ENCODE assay signal across 21 cellular contexts in the genomic region with DNA sequence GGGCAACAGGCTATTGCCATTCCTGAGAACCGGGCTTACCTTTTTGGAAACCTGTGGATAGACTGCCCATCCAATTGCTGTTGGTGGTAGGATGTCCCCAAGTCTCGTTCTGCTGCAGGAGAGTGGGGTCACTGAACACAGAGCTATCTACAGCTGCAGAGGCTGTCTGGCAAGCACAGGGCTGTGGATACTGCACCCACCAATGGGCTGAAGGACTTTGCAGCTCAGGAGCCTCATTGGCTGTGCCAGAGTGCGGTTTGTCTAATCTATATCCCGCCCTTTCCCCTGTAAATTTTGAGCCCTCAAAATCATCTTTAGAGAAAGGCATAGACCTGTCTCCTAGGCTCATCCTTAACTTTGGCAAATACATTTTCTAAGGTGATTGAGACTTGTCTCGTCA. TPM values are rescaled to one million over a fixed set of nuclear protein-coding genes. Genes with fewer than 3 reads are reported as not detected.
DNase-seq lines count a peak whose midpoint lies in the region; ATAC-seq and TF ChIP-seq lines count a peak whose summit lies in the region.
"Had no signal": no experiment of that assay in that cellular context is flagged by ENCODE, and none has a peak within 500 bp of the region (broad histone marks: within the 10 kb centered on the region; RNA-seq: fewer than 3 reads in every experiment).

No MANE protein-coding gene starts in this region.

- H3K27me3 ChIP-seq in left ventricle myocardium inferior (ENCODE audit: low read depth): no peaks in the 10 kb centered on the region

- ATAC-seq in GM18868 (IDR thresholded peaks at IDR 0.05; ENCODE audit: unreplicated experiment): no peak
- ATAC-seq: A549 had no signal

- peaks cover 11% of the 10 kb centered on the region for H3K4me1 ChIP-seq in left ventricle myocardium inferior

- peak; percentile 42 for DNase-seq in activated CD8-positive, alpha-beta memory T cell treated with anti-CD3 and anti-CD28 coated beads, Interleukin-2, amount 50 U/mL, for 48 hours
- no peak for DNase-seq in activated CD8-positive, alpha-beta memory T cell treated with anti-CD3 and anti-CD28 coated beads for 24 hours
- DNase-seq in cardiac septum (ENCODE audit: low spot score) (peak; percentile 36), left ventricle myocardium inferior (no peak), erythroblast (lab: John Stamatoyannopoulos, UW) (peak; percentile 55 to 79), osteocyte (ENCODE audit: extremely low spot score, unreplicated experiment) (peak; percentile 42), T-helper 1 cell (no peak)
- DNase-seq: 8988T; ACHN; C1 segment of cervical spinal cord; Calu3; CD4-positive, alpha-beta memory T cell; COR-L47; DMS53; DMS79 treated with DMSO at 0.1 percent for 48 hours; GF-D8; GM23248; H7; HCEC 1CT had no signal

- H3K27ac Mint-ChIP-seq in osteocyte (ENCODE audit: unreplicated experiment): no peak overlapping the region
- H3K27ac Mint-ChIP-seq: CD4-positive, alpha-beta memory T cell had no signal

- TF ChIP-seq POLR2A in erythroblast (IDR thresholded peaks at IDR 0.05; ENCODE audit: low read length): peak; percentile 60

- no peak overlapping the region for H3K27ac ChIP-seq in left ventricle myocardium inferior (replicated peaks)
- H3K27ac ChIP-seq: A549, GM23248 had no signal

- peaks cover 8% of the 10 kb centered on the region for H3K4me1 Mint-ChIP-seq in osteocyte (ENCODE audit: unreplicated experiment)

- no peaks in the 10 kb centered on the region for H3K9me3 ChIP-seq in left ventricle myocardium inferior (replicated peaks)
- H3K9me3 ChIP-seq: A549 had no signal

- peaks cover 19% of the 10 kb centered on the region for H3K27me3 Mint-ChIP-seq in osteocyte (ENCODE audit: unreplicated experiment)

- no peak overlapping the region for H3K4me3 ChIP-seq in left ventricle myocardium inferior
- H3K4me3 ChIP-seq: A549, GM23248 had no signal

- TF ChIP-seq CTCF in left ventricle myocardium inferior (IDR thresholded peaks at IDR 0.05; ENCODE audit: borderline replicate concordance) (no peak), osteocyte (IDR thresholded peaks at IDR 0.05) (no peak)

- no peaks in the 10 kb centered on the region for H3K36me3 ChIP-seq in left ventricle myocardium inferior

- H3K4me3 Mint-ChIP-seq in osteocyte (ENCODE audit: unreplicated experiment): no peak overlapping the region

- no peaks in the 10 kb centered on the region for H3K9me3 Mint-ChIP-seq in osteocyte (ENCODE audit: unreplicated experiment)
- H3K9me3 Mint-ChIP-seq: CD4-positive, alpha-beta memory T cell had no signal

- H3K36me3 Mint-ChIP-seq in osteocyte (ENCODE audit: unreplicated experiment): peaks cover 10% of the 10 kb centered on the region

- intact Hi-C loops in cardiac septum (cut with DNase I) (no loop called here), left ventricle myocardium inferior (cut with micrococcal nuclease) (no loop called here)

RNA-seq across cellular contexts. Expression of gene RNF187, which starts 15.3 kb away (rescaled TPM):
- total RNA-seq in cardiac septum (83.2 TPM), left ventricle myocardium inferior (79.5 TPM), osteocyte (156 and 168 TPM in 2 replicates)

Comparison
In these comparisons a context has a peak if more than half of its experiments do, and no peak if none do; other contexts are left out.
1. DNase-seq: peak in activated CD8-positive, alpha-beta memory T cell treated with anti-CD3 and anti-CD28 coated beads, Interleukin-2, amount 50 U/mL, for 48 hours (single experiment), cardiac septum (single experiment), erythroblast (2 of 2) and osteocyte (single experiment); none in activated CD8-positive, alpha-beta memory T cell treated with anti-CD3 and anti-CD28 coated beads for 24 hours (single experiment), left ventricle myocardium inferior (single experiment) and T-helper 1 cell (0 of 5).